In genomic region chr3:42501681-42502428, GRCh38 we compare ENCODE assay signal across 1 cellular context.
TF ChIP-seq lines count a peak whose summit lies in the region.

No MANE protein-coding gene starts in this region.

TF ChIP-seq in HepG2, 621 proteins besides CTCF, POLR2A, EP300 and RAD21 (continued from another document):
- 0 out of 2 replicates have a peak, but pooled peaks have one; percentile 25 for TF ChIP-seq ZNF280B (CRISPR knock-in tag; IDR thresholded peaks at IDR 0.05; ENCODE audit: borderline replicate concordance)
- TF ChIP-seq ZNF776 (CRISPR knock-in tag; IDR thresholded peaks at IDR 0.05): 0 out of 2 replicates have a peak, but pooled peaks have one; percentile 43
- TF ChIP-seq HBP1 (CRISPR knock-in tag; IDR thresholded peaks at IDR 0.05; ENCODE audit: low read depth): 0 out of 2 replicates have a peak, but pooled peaks have one; percentile 23
- TF ChIP-seq ZNF800 (CRISPR knock-in tag; IDR thresholded peaks at IDR 0.05): 0 out of 2 replicates have a peak, but pooled peaks have one; percentile 39
- TF ChIP-seq CCAR2 (optimal IDR thresholded peaks at IDR 0.05; ENCODE audit: low read depth, low read length): no peak
- TF ChIP-seq MYC (CRISPR knock-in tag; IDR thresholded peaks at IDR 0.05; ENCODE audit: borderline replicate concordance): peak; percentile 30; the same call in 1 of the 2 replicates
- no peak for TF ChIP-seq PLRG1 (conservative IDR thresholded peaks at IDR 0.05)
- no peak for TF ChIP-seq ISL2 (CRISPR knock-in tag; IDR thresholded peaks at IDR 0.05)
- no peak for TF ChIP-seq FOXO4 (CRISPR knock-in tag; conservative IDR thresholded peaks at IDR 0.05)
- no peak for TF ChIP-seq HINFP (CRISPR knock-in tag; IDR thresholded peaks at IDR 0.05; ENCODE audit: low read depth)
- TF ChIP-seq ETV6 (CRISPR knock-in tag; conservative IDR thresholded peaks at IDR 0.05): no peak
- TF ChIP-seq FOXP1 (IDR thresholded peaks at IDR 0.05): no peak
- no peak for TF ChIP-seq FOXP1 (CRISPR knock-in tag; IDR thresholded peaks at IDR 0.05)
- no peak for TF ChIP-seq HNRNPH1 (optimal IDR thresholded peaks at IDR 0.05; ENCODE audit: low read depth, low read length)
- TF ChIP-seq BORCS8-MEF2B (CRISPR knock-in tag; IDR thresholded peaks at IDR 0.05): peak; percentile 45; the same call in 1 of the 2 replicates
- 0 out of 2 replicates have a peak, but pooled peaks have one; percentile 64 for TF ChIP-seq CSRNP1 (CRISPR knock-in tag; IDR thresholded peaks at IDR 0.05)
- no peak for TF ChIP-seq ZSCAN5A (CRISPR knock-in tag; IDR thresholded peaks at IDR 0.05; ENCODE audit: borderline replicate concordance)
- peak; percentile 79 for TF ChIP-seq ZNF501 (CRISPR knock-in tag; IDR thresholded peaks at IDR 0.05)
- TF ChIP-seq TAF1 (CRISPR knock-in tag; IDR thresholded peaks at IDR 0.05): no peak
- 0 out of 2 replicates have a peak, but pooled peaks have one; percentile 8 for TF ChIP-seq MAX (IDR thresholded peaks at IDR 0.05)
- 0 out of 2 replicates have a peak, but pooled peaks have one; percentile 26 for TF ChIP-seq SALL1 (CRISPR knock-in tag; IDR thresholded peaks at IDR 0.05)
- TF ChIP-seq XRCC5 (optimal IDR thresholded peaks at IDR 0.05; ENCODE audit: low read length): no peak
- TF ChIP-seq HDAC1 (CRISPR knock-in tag; IDR thresholded peaks at IDR 0.05): peak; percentile 29; the same call in 1 of the 2 replicates
- TF ChIP-seq ZNF574 (CRISPR knock-in tag; IDR thresholded peaks at IDR 0.05): 0 out of 2 replicates have a peak, but pooled peaks have one; percentile 13
TF ChIP-seq in HepG2: peak in this region for 29.
